8 cellular contexts compared by ENCODE assay signal in genomic region chr10:86970887-86971145, GRCh38. TPM values are rescaled to one million over a fixed set of nuclear protein-coding genes. Genes with fewer than 3 reads are reported as not detected.
DNase-seq lines count a peak whose midpoint lies in the region; ATAC-seq, FAIRE-seq and TF ChIP-seq lines count a peak whose summit lies in the region.

No MANE protein-coding gene starts in this region.

- DNase-seq in SK-N-SH (peak; percentile 27), GM12878 (ENCODE audit: low read depth, low spot score) (no peak), kidney (no peak), suprapubic skin (ENCODE audit: low spot score in 2 of 2) (no peak), GM13976 (ENCODE audit: low spot score) (no peak), GDM1 (lab: John Stamatoyannopoulos, UW) (no peak)

- peaks cover 0 to 6% of the 10 kb centered on the region in 2 experiments; a peak in 1 of 4 replicates for H3K4me1 ChIP-seq in SK-N-SH (ENCODE audit: control insufficient read depth in 1 of 2, insufficient read depth in 2 of 2, low read depth in 1 of 2, low read length in 1 of 2)
- peaks cover 38% of the 10 kb centered on the region for H3K4me1 ChIP-seq in GM12878 (ENCODE audit: control insufficient read depth, insufficient read depth, low read length)
- H3K4me1 ChIP-seq in kidney (ENCODE audit: control insufficient read depth in 1 of 2, insufficient read depth in 1 of 2, low read depth in 1 of 2, low read length in 2 of 2), result peaks cover 37% of the 10 kb centered on the region in 2 donors
- H3K4me1 ChIP-seq in suprapubic skin, result peaks cover 84% of the 10 kb centered on the region

- TF ChIP-seq CTCF in SK-N-SH (IDR thresholded peaks at IDR 0.05) (no peak), GM12878 (IDR thresholded peaks at IDR 0.05 in 2 of 3, conservative IDR thresholded peaks at IDR 0.05 in 1 of 3; ENCODE audit: control insufficient read depth in 2 of 3, extremely low read depth in 1 of 3, insufficient read depth in 1 of 3, low read depth in 3 of 3, low read length in 3 of 3) (no peak), kidney (IDR thresholded peaks at IDR 0.05; ENCODE audit: borderline replicate concordance, extremely low read depth, insufficient read depth) (no peak), suprapubic skin (IDR thresholded peaks at IDR 0.05) (no peak), GM13976 (IDR thresholded peaks at IDR 0.05; ENCODE audit: borderline replicate concordance, control extremely low read depth, extremely low read depth, insufficient read depth, missing control alignments) (no peak)

- H3K4me3 ChIP-seq in SK-N-SH (ENCODE audit: low read depth in 2 of 2, low read length in 1 of 2), result no peak overlapping the region
- H3K4me3 ChIP-seq in GM12878, result peak overlapping the region; percentile 96
- H3K4me3 ChIP-seq in kidney (ENCODE audit: low read length in 2 of 2), result peak overlapping the region; percentile 62
- peak overlapping the region; percentile 74 for H3K4me3 ChIP-seq in suprapubic skin

- H3K27me3 ChIP-seq in SK-N-SH (ENCODE audit: insufficient read depth) (no peaks in the 10 kb centered on the region), GM12878 (replicated peaks in 1 of 2; ENCODE audit: control insufficient read depth in 2 of 2, insufficient read depth in 2 of 2, low read length in 1 of 2) (peaks cover 0 to 2% of the 10 kb centered on the region in 2 experiments; a peak in 1 of 4 replicates), suprapubic skin (no peaks in the 10 kb centered on the region)

- POLR2A ChIA-PET in SK-N-SH (lab: Yijun Ruan, JAX) (no interaction called here), GM12878 (lab: Charles Lee) (interaction anchor here (0.7 to 1.9 kb wide), 5 partner anchors 11 to 260 kb away, joined by 3 to 9 read pairs (median 3); partner anchors contain the start of genes GLUD1 and SHLD2)

- no peaks in the 10 kb centered on the region for H3K9me2 ChIP-seq in SK-N-SH

- no peaks in the 10 kb centered on the region for H4K20me1 ChIP-seq in SK-N-SH (ENCODE audit: insufficient read depth)
- H4K20me1 ChIP-seq in GM12878 (ENCODE audit: control insufficient read depth, insufficient read depth), result no peaks in the 10 kb centered on the region

- TF ChIP-seq POLR2A in GM12878 (IDR thresholded peaks at IDR 0.05; ENCODE audit: low read depth, low read length) (no peak), suprapubic skin (IDR thresholded peaks at IDR 0.05) (no peak)

- H3K4me2 ChIP-seq in SK-N-SH (no peak overlapping the region), GM12878 (ENCODE audit: control insufficient read depth, insufficient read depth) (peak overlapping the region; percentile 100)

- H3K9ac ChIP-seq in SK-N-SH (no peak overlapping the region), GM12878 (ENCODE audit: control insufficient read depth, insufficient read depth, low read length) (peak overlapping the region; percentile 84), kidney (ENCODE audit: low read length in 2 of 2) (peak overlapping the region; percentile 77 to 94)

- ATAC-seq in SK-N-SH treated with all-trans-retinoic acid at 6 μM for 48 hours (no peak), GM12878 (no peak), GM18909 (IDR thresholded peaks at IDR 0.05; ENCODE audit: poor library complexity, unreplicated experiment) (no peak)

- H3K36me3 ChIP-seq in SK-N-SH (replicated peaks in 1 of 2; ENCODE audit: control insufficient read depth in 1 of 2, insufficient read depth in 2 of 2, low read length in 1 of 2) (no peaks in the 10 kb centered on the region), GM12878 (ENCODE audit: control insufficient read depth in 2 of 2, insufficient read depth in 2 of 2, low read length in 1 of 2) (no peaks in the 10 kb centered on the region), kidney (ENCODE audit: control insufficient read depth in 1 of 2, insufficient read depth in 2 of 2, low read length in 2 of 2) (no peaks in the 10 kb centered on the region), suprapubic skin (no peaks in the 10 kb centered on the region)

- 90% methylated on average over 5 of the region's 14 CpGs for whole genome bisulfite sequencing in SK-N-SH (ENCODE audit: low lambda C conversion rate)
- 0% methylated on average over 12 of the region's 14 CpGs for WGBS in GM12878 (ENCODE audit: insufficient coverage, insufficient replicate concordance, low lambda C conversion rate, missing lambda C conversion rate)
- 0% methylated on average over 4 of the region's 14 CpGs for WGBS in suprapubic skin

- H2AFZ ChIP-seq in SK-N-SH (ENCODE audit: low read depth) (no peak overlapping the region), GM12878 (ENCODE audit: control insufficient read depth, low read depth, low read length) (peak overlapping the region; percentile 87)

- CTCF ChIA-PET in SK-N-SH (lab: Yijun Ruan, JAX), result interaction anchor here (1.0 kb wide), 1 partner anchor 32 kb away, joined by 3 read pairs; no protein-coding TSS in a partner anchor
- CTCF ChIA-PET in GM12878 (lab: Yijun Ruan, JAX), result interaction anchor here (0.6 to 1.6 kb wide), 7 partner anchors 9 to 122 kb away, joined by 3 to 6 read pairs (median 3); no protein-coding TSS in a partner anchor

- H3F3A ChIP-seq in SK-N-SH (replicated peaks; ENCODE audit: insufficient read depth), result no peaks in the 10 kb centered on the region

- no peak for TF ChIP-seq EP300 in SK-N-SH (IDR thresholded peaks at IDR 0.05; ENCODE audit: borderline replicate concordance in 1 of 2, low read depth in 1 of 2, low read length in 1 of 2)
- TF ChIP-seq EP300 in GM12878 (IDR thresholded peaks at IDR 0.05; ENCODE audit: borderline replicate concordance in 1 of 2, control insufficient read depth in 1 of 2, low read depth in 2 of 2, low read length in 2 of 2), result no peak
- TF ChIP-seq EP300 in suprapubic skin (IDR thresholded peaks at IDR 0.05), result no peak

- TF ChIP-seq RAD21 in SK-N-SH (IDR thresholded peaks at IDR 0.05; ENCODE audit: low read length) (no peak), GM12878 (IDR thresholded peaks at IDR 0.05; ENCODE audit: insufficient read depth, low read depth, low read length) (no peak)

- BruUV-seq in GM12878 (replicated peaks; lab: Mats Ljungman, UMichigan), result no TSS peak

- H3K9me3 ChIP-seq in SK-N-SH, result no peaks in the 10 kb centered on the region
- no peaks in the 10 kb centered on the region for H3K9me3 ChIP-seq in GM12878 (replicated peaks; ENCODE audit: control insufficient read depth, insufficient read depth, low read length)
- H3K9me3 ChIP-seq in kidney (ENCODE audit: control insufficient read depth in 1 of 2, low read length in 2 of 2), result no peaks in the 10 kb centered on the region
- no peaks in the 10 kb centered on the region for H3K9me3 ChIP-seq in suprapubic skin

- RAD21 ChIA-PET in GM12878 (lab: Charles Lee; ENCODE audit: unreplicated experiment), result interaction anchor here (0.8 to 1.9 kb wide), 5 partner anchors 10 to 122 kb away, joined by 3 to 6 read pairs (median 4); no protein-coding TSS in a partner anchor

- intact Hi-C loops in GM12878 (cut with micrococcal nuclease; ENCODE audit: unreplicated experiment), result no loop called here
- intact Hi-C loops in kidney (cut with DNase I), result no loop called here

- no peak for FAIRE-seq in GM12878 (lab: Jason Lieb, UNC)
- no peak for FAIRE-seq in kidney (lab: Jason Lieb, UNC)

- in situ Hi-C loops in GM12878 (cut with MboI) (no loop called here), GM13976 (cut with MboI; ENCODE audit: low sequenced_read_pairs, unreplicated experiment) (no loop called here)

- H3K27ac ChIP-seq in SK-N-SH (ENCODE audit: low read depth in 2 of 2, low read length in 1 of 2) (no peak overlapping the region), GM12878 (ENCODE audit: control insufficient read depth, insufficient read depth) (peak overlapping the region; percentile 38), kidney (ENCODE audit: low read depth in 2 of 2, low read length in 2 of 2) (peak overlapping the region; percentile 89 to 97), suprapubic skin (peak overlapping the region; percentile 99)

- SMC1A ChIA-PET in GM12878 (lab: Charles Lee; ENCODE audit: uncharacterized antibody, unreplicated experiment), result interaction anchor here (0.8 to 0.9 kb wide), 2 partner anchors 107 to 125 kb away, joined by 3 read pairs; no protein-coding TSS in a partner anchor

- H3K79me2 ChIP-seq in SK-N-SH (ENCODE audit: insufficient read depth) (no peaks in the 10 kb centered on the region), GM12878 (ENCODE audit: control insufficient read depth, insufficient read depth, low read length) (no peaks in the 10 kb centered on the region)

RNA-seq across cellular contexts. Expression of gene ADIRF, which starts 2.5 kb away (rescaled TPM):
- polyA plus RNA-seq in SK-N-SH (2012; rRNA removed) (not detected in 2 replicates), GM12878 (2011; rRNA removed) (0.38 and 0.40 TPM in 2 replicates), GM12878 (2014; fragmentation: Illumina TruSeq; extraction: Trizol) (0.12 TPM in 1 of 2 replicates, not detected in the other), GM12878 (2014; fragmentation: Nextera tagmentation; extraction: Ambion mirVana) (under 1 TPM; 0.77 to 0.98 TPM), GM12878 (2014; rRNA removed) (not detected in 2 replicates), GM12878 (2016; fragmentation: Nextera tagmentation; extraction: Ambion mirVana) (1 to 10 TPM; 1.9 to 2.5 TPM), kidney (ENCODE audit: insufficient read depth, low read depth, low replicate concordance) (897 TPM)
- polyA plus RNA-seq in SK-N-SH (2012; cell fraction: cytosol; rRNA removed), result not detected in 2 replicates
- not detected in 2 replicates for polyA plus RNA-seq in SK-N-SH (2012; cell fraction: nucleus; rRNA removed)
- total RNA-seq in GM12878 (2013; cell fraction: nucleolus; rRNA removed), result not detected in 2 replicates
- total RNA-seq in GM12878 (2014; rRNA removed) (0.56 TPM in 1 of 2 replicates, not detected in the other), GM12878 (2014; rRNA removed; fragmentation: Illumina TruSeq; extraction: Trizol) (not detected in 2 replicates), GM12878 (2021) (0.64 and 0.72 TPM in 2 replicates), kidney (357 TPM), suprapubic skin (100 to 1,000 TPM in 2 of 4 donors, 10 to 100 TPM in 2; 79.1 to 131 (median 104) TPM)
- polyA plus RNA-seq in GM12878 (2011; ENCODE audit: low read depth), result not detected
- polyA plus RNA-seq in GM12878 (2011; cell fraction: cytosol; rRNA removed), result 0.24 and 0.27 TPM in 2 replicates
- polyA plus RNA-seq in GM12878 (2011; cell fraction: nucleus; rRNA removed), result 0.37 and 0.48 TPM in 2 replicates
- 0.51 and 3.4 TPM in 2 replicates for polyA plus RNA-seq in GM12878 (2012)
- polyA minus RNA-seq in GM12878 (2011; rRNA and poly(A)+ RNA removed), result not detected in 2 replicates
- not detected in 2 replicates for polyA minus RNA-seq in GM12878 (2011; cell fraction: cytosol; rRNA and poly(A)+ RNA removed)
- polyA minus RNA-seq in GM12878 (2011; cell fraction: nucleus; rRNA and poly(A)+ RNA removed), result not detected in 2 replicates

RNA-seq across cellular contexts. Expression of gene SNCG, which starts 12.4 kb away (rescaled TPM):
- polyA plus RNA-seq in SK-N-SH (2012; rRNA removed), result 3.8 and 4.3 TPM in 2 replicates
- polyA plus RNA-seq in SK-N-SH (2012; cell fraction: cytosol; rRNA removed), result 2.3 and 3.1 TPM in 2 replicates
- polyA plus RNA-seq in SK-N-SH (2012; cell fraction: nucleus; rRNA removed), result 5.2 and 6.0 TPM in 2 replicates
- total RNA-seq in GM12878 (2013; cell fraction: nucleolus; rRNA removed), result not detected in 2 replicates
- 0.33 TPM in 1 of 2 replicates, not detected in the other for total RNA-seq in GM12878 (2014; rRNA removed)
- total RNA-seq in GM12878 (2014; rRNA removed; fragmentation: Illumina TruSeq; extraction: Trizol), result not detected in 2 replicates
- 0.33 and 0.35 TPM in 2 replicates for total RNA-seq in GM12878 (2021)
- polyA plus RNA-seq in GM12878 (2011; ENCODE audit: low read depth), result not detected
- 0.22 TPM in 1 of 2 replicates, not detected in the other for polyA plus RNA-seq in GM12878 (2011; rRNA removed)
- polyA plus RNA-seq in GM12878 (2011; cell fraction: cytosol; rRNA removed), result 0.10 and 0.28 TPM in 2 replicates
- 0.19 TPM in 1 of 2 replicates, not detected in the other for polyA plus RNA-seq in GM12878 (2011; cell fraction: nucleus; rRNA removed)
- polyA plus RNA-seq in GM12878 (2012), result 0.31 TPM in 1 of 2 replicates, not detected in the other
- not detected in 2 replicates for polyA plus RNA-seq in GM12878 (2014; fragmentation: Illumina TruSeq; extraction: Trizol)
- polyA plus RNA-seq in GM12878 (2014; fragmentation: Nextera tagmentation; extraction: Ambion mirVana), result not detected
- polyA plus RNA-seq in GM12878 (2014; rRNA removed), result not detected in 2 replicates
- 1 to 10 TPM in 1 of 2 experiments, under 1 TPM in 1; 0.51 to 1.3 TPM for polyA plus RNA-seq in GM12878 (2016; fragmentation: Nextera tagmentation; extraction: Ambion mirVana)
- polyA minus RNA-seq in GM12878 (2011; rRNA and poly(A)+ RNA removed), result not detected in 2 replicates
- polyA minus RNA-seq in GM12878 (2011; cell fraction: cytosol; rRNA and poly(A)+ RNA removed), result not detected in 2 replicates
- polyA minus RNA-seq in GM12878 (2011; cell fraction: nucleus; rRNA and poly(A)+ RNA removed), result not detected in 2 replicates
- total RNA-seq in kidney, result 41.3 TPM
- 92.8 TPM for polyA plus RNA-seq in kidney (ENCODE audit: insufficient read depth, low read depth, low replicate concordance)
- 10 to 100 TPM; 20.7 to 27.1 (median 24.6) TPM for total RNA-seq in suprapubic skin

RNA-seq across cellular contexts. Expression of gene MMRN2, which starts 13.4 kb away (rescaled TPM):
- polyA plus RNA-seq in SK-N-SH (2012; rRNA removed) (0.02 and 0.05 TPM in 2 replicates), GM12878 (2011; rRNA removed) (0.58 and 1.3 TPM in 2 replicates), GM12878 (2014; fragmentation: Illumina TruSeq; extraction: Trizol) (0.54 TPM in 1 of 2 replicates, not detected in the other), GM12878 (2014; fragmentation: Nextera tagmentation; extraction: Ambion mirVana) (under 1 TPM in 1 of 2 experiments, not detected in 1; 0.09 TPM), GM12878 (2014; rRNA removed) (0.11 and 0.19 TPM in 2 replicates), GM12878 (2016; fragmentation: Nextera tagmentation; extraction: Ambion mirVana) (not detected), kidney (ENCODE audit: insufficient read depth, low read depth, low replicate concordance) (19.9 TPM)
- not detected in 2 replicates for polyA plus RNA-seq in SK-N-SH (2012; cell fraction: cytosol; rRNA removed)
- 0.01 and 0.06 TPM in 2 replicates for polyA plus RNA-seq in SK-N-SH (2012; cell fraction: nucleus; rRNA removed)
- total RNA-seq in GM12878 (2013; cell fraction: nucleolus; rRNA removed), result 4.0 and 5.9 TPM in 2 replicates
- total RNA-seq in GM12878 (2014; rRNA removed) (0.33 and 1.0 TPM in 2 replicates), GM12878 (2014; rRNA removed; fragmentation: Illumina TruSeq; extraction: Trizol) (0.22 and 0.55 TPM in 2 replicates), GM12878 (2021) (0.40 and 0.95 TPM in 2 replicates), kidney (65.9 TPM), suprapubic skin (10 to 100 TPM; 23.1 to 77.6 (median 40.7) TPM)
- 7.0 TPM for polyA plus RNA-seq in GM12878 (2011; ENCODE audit: low read depth)
- polyA plus RNA-seq in GM12878 (2011; cell fraction: cytosol; rRNA removed), result 0.43 and 0.48 TPM in 2 replicates
- 2.8 and 3.2 TPM in 2 replicates for polyA plus RNA-seq in GM12878 (2011; cell fraction: nucleus; rRNA removed)
- 0.12 and 0.80 TPM in 2 replicates for polyA plus RNA-seq in GM12878 (2012)
- polyA minus RNA-seq in GM12878 (2011; rRNA and poly(A)+ RNA removed), result 0.37 and 1.2 TPM in 2 replicates
- polyA minus RNA-seq in GM12878 (2011; cell fraction: cytosol; rRNA and poly(A)+ RNA removed), result not detected in 2 replicates
- 0.60 and 1.1 TPM in 2 replicates for polyA minus RNA-seq in GM12878 (2011; cell fraction: nucleus; rRNA and poly(A)+ RNA removed)

RNA-seq across cellular contexts. Expression of gene FAM25A, which starts 49.3 kb away (rescaled TPM):
- polyA plus RNA-seq in SK-N-SH (2012; rRNA removed) (not detected in 2 replicates), GM12878 (2011; rRNA removed) (not detected in 2 replicates), GM12878 (2014; fragmentation: Illumina TruSeq; extraction: Trizol) (not detected in 2 replicates), GM12878 (2014; fragmentation: Nextera tagmentation; extraction: Ambion mirVana) (not detected), GM12878 (2014; rRNA removed) (not detected in 2 replicates), GM12878 (2016; fragmentation: Nextera tagmentation; extraction: Ambion mirVana) (not detected), kidney (ENCODE audit: insufficient read depth, low read depth, low replicate concordance) (not detected)
- polyA plus RNA-seq in SK-N-SH (2012; cell fraction: cytosol; rRNA removed), result not detected in 2 replicates
- polyA plus RNA-seq in SK-N-SH (2012; cell fraction: nucleus; rRNA removed), result not detected in 2 replicates
- total RNA-seq in GM12878 (2013; cell fraction: nucleolus; rRNA removed), result not detected in 2 replicates
- total RNA-seq in GM12878 (2014; rRNA removed) (not detected in 2 replicates), GM12878 (2014; rRNA removed; fragmentation: Illumina TruSeq; extraction: Trizol) (not detected in 2 replicates), GM12878 (2021) (not detected in 2 replicates), kidney (not detected), suprapubic skin (100 to 1,000 TPM; 178 to 699 (median 512) TPM)
- polyA plus RNA-seq in GM12878 (2011; ENCODE audit: low read depth), result not detected
- not detected in 2 replicates for polyA plus RNA-seq in GM12878 (2011; cell fraction: cytosol; rRNA removed)
- polyA plus RNA-seq in GM12878 (2011; cell fraction: nucleus; rRNA removed), result not detected in 2 replicates
- polyA plus RNA-seq in GM12878 (2012), result not detected in 2 replicates
- polyA minus RNA-seq in GM12878 (2011; rRNA and poly(A)+ RNA removed), result not detected in 2 replicates
- polyA minus RNA-seq in GM12878 (2011; cell fraction: cytosol; rRNA and poly(A)+ RNA removed), result not detected in 2 replicates
- not detected in 2 replicates for polyA minus RNA-seq in GM12878 (2011; cell fraction: nucleus; rRNA and poly(A)+ RNA removed)

Comparison
In these comparisons a context has a peak if more than half of its experiments do, and no peak if none do; other contexts are left out.
1. H3K27ac ChIP-seq: peak in GM12878 (single experiment), kidney (2 of 2) and suprapubic skin (single experiment); none in SK-N-SH (0 of 2).
2. H3K4me3 ChIP-seq: peak in GM12878 (single experiment), kidney (2 of 2) and suprapubic skin (single experiment); none in SK-N-SH (0 of 2).
3. RNA of gene ADIRF, which starts 2.5 kb away (total RNA-seq): 357 TPM in kidney (single experiment) and 79.1 to 131 TPM in suprapubic skin; 0.56 to 0.72 TPM in GM12878; every median in the first group is over 10 times any median in the second.
4. RNA of gene SNCG, which starts 12.4 kb away (total RNA-seq): 41.3 TPM in kidney (single experiment) and 20.7 to 27.1 TPM in suprapubic skin; 0.33 to 0.35 TPM in GM12878; every median in the first group is over 10 times any median in the second.